In the genomic region with DNA sequence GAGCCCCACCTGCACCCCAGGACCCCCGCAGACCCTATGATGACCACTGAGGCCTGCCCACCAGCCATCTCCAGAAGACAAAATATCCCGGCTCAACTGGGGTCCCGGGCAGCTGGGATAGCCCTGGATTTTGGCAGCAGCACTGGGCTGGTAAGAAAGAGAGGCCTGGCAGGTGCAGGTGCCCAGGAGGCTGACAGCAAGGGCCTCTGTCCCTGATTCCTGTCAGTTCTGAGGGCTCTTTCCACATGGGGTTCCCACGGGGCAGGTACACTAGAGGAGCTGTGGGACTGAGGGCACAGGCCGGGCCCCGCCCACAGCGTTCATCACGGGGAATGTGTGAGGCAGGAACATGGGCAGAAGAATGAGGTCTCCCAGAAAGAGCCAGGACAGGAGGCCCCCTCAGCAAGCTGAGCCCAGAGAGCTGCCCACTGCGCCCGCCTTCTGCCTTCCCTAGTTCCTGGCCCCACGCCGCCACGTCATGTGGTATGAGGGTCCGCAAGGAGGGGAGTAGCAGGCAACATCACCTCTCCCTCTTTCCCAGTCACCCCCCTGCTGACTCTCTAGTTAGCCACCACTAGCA, we compare ENCODE assay signal across 23 cellular contexts.
"Had no signal": no experiment of that assay in that cellular context is flagged by ENCODE, and none has a peak within 500 bp of the region (broad histone marks: within the 10 kb centered on the region; RNA-seq: fewer than 3 reads in every experiment).

No MANE protein-coding gene starts in this region.

- H3K4me3 Mint-ChIP-seq: endodermal cell, memory B cell, nephron, neural progenitor cell, type B pancreatic cell had no signal

- H3K27me3 Mint-ChIP-seq: memory B cell, type B pancreatic cell had no signal

- FAIRE-seq: keratinocyte had no signal

- H3K9me3 Mint-ChIP-seq: endodermal cell, memory B cell, nephron, neural progenitor cell, type B pancreatic cell had no signal

- H3K4me1 Mint-ChIP-seq: memory B cell, neural progenitor cell had no signal

- ATAC-seq: esophagus mucosa, gastrocnemius medialis, sciatic nerve had no signal

- DNase-seq: dorsolateral prefrontal cortex; effector CD4-positive, alpha-beta T cell; foreskin fibroblast; gastrocnemius medialis; head of caudate nucleus; stimulated activated CD4-positive, alpha-beta T cell treated with anti-CD3 and anti-CD28 coated beads, Interleukin-2, amount 100 ng/mL, for 24 hours; stimulated activated CD4-positive, alpha-beta T cell treated with anti-CD3 and anti-CD28 coated beads, Interleukin-4, amount 100 ng/mL, for 4 hours; stimulated activated naive CD4-positive, alpha-beta T cell; substantia nigra; testis; tibial artery had no signal

- H3K27ac ChIP-seq: coronary artery, epithelial cell of prostate, gastrocnemius medialis, neural progenitor cell, prostate gland, right atrium auricular region, testis, tibial artery had no signal

- H3K27ac Mint-ChIP-seq: endodermal cell, memory B cell, nephron, neural progenitor cell, type B pancreatic cell had no signal
